ENCODE assay signal across 12 cellular contexts in genomic region chr17:40820228-40820838, GRCh38. TPM values are rescaled to one million over a fixed set of nuclear protein-coding genes. Genes with fewer than 3 reads are reported as not detected.
DNase-seq lines count a peak whose midpoint lies in the region; ATAC-seq and TF ChIP-seq lines count a peak whose summit lies in the region.
"Had no signal": no experiment of that assay in that cellular context is flagged by ENCODE, and none has a peak within 500 bp of the region (broad histone marks: within the 10 kb centered on the region; RNA-seq: fewer than 3 reads in every experiment).

No MANE protein-coding gene starts in this region.

- H3K4me1 ChIP-seq in Caco-2 (peaks cover 8% of the 10 kb centered on the region), adipocyte (ENCODE audit: control insufficient read depth, insufficient read depth, low read length) (peaks cover 27% of the 10 kb centered on the region), left lung (peaks cover 0 to 8% of the 10 kb centered on the region in 2 donors), trophoblast cell (ENCODE audit: control insufficient read depth in 1 of 2, insufficient read depth in 2 of 2, low read length in 2 of 2) (no peaks in the 10 kb centered on the region)

- peak overlapping the region; percentile 92 for H3K4me2 ChIP-seq in neural cell (ENCODE audit: low read length)
- no peak overlapping the region for H3K4me2 ChIP-seq in trophoblast cell (ENCODE audit: low read length)

- no peak overlapping the region for H2BK120ac ChIP-seq in trophoblast cell (ENCODE audit: insufficient read depth, low read length, poor library complexity)

- intact Hi-C loops in Caco-2 (cut with micrococcal nuclease; ENCODE audit: unreplicated experiment) = no loop called here
- intact Hi-C loops in left lung (cut with DNase I) = no loop called here

- peaks cover 12% of the 10 kb centered on the region for H3K36me3 Mint-ChIP-seq in Caco-2 (ENCODE audit: insufficient read depth, unreplicated experiment)

- no peaks in the 10 kb centered on the region for H3F3A ChIP-seq in neural cell (ENCODE audit: insufficient read depth, low read length, poor library complexity, severe bottlenecking)

- H3K4me3 Mint-ChIP-seq in Caco-2 (ENCODE audit: unreplicated experiment) = peak overlapping the region; percentile 83

- H3K9me3 ChIP-seq in Caco-2 = no peaks in the 10 kb centered on the region
- no peaks in the 10 kb centered on the region for H3K9me3 ChIP-seq in adipocyte (ENCODE audit: control insufficient read depth, low read length)
- H3K9me3 ChIP-seq in neural cell (ENCODE audit: low read length) = no peaks in the 10 kb centered on the region
- H3K9me3 ChIP-seq in left lung = no peaks in the 10 kb centered on the region
- H3K9me3 ChIP-seq in trophoblast cell (ENCODE audit: insufficient read depth, low read depth, low read length) = peaks cover 1% of the 10 kb centered on the region

- H3K79me1 ChIP-seq in trophoblast cell (ENCODE audit: low read length) = peaks cover 3% of the 10 kb centered on the region

- ATAC-seq in left lung = no peak

- no peak overlapping the region for H3K18ac ChIP-seq in trophoblast cell (ENCODE audit: low read length)

- no peak overlapping the region for H2BK5ac ChIP-seq in trophoblast cell (ENCODE audit: low read depth, low read length, poor library complexity)

- H3K79me2 ChIP-seq in neural cell (replicated peaks; ENCODE audit: insufficient read depth, low read length) = peaks cover 6% of the 10 kb centered on the region
- peaks cover 2% of the 10 kb centered on the region for H3K79me2 ChIP-seq in trophoblast cell (ENCODE audit: control insufficient read depth, insufficient read depth, low read length, poor library complexity)

- POLR2A ChIA-PET in Caco-2 (lab: Charles Lee) = no interaction called here

- no peaks in the 10 kb centered on the region for H4K20me1 ChIP-seq in neural cell (ENCODE audit: insufficient read depth)

- H3K27ac ChIP-seq in neural cell (ENCODE audit: low read length) (no peak overlapping the region), left lung (no peak overlapping the region), trophoblast cell (ENCODE audit: low read depth, low read length) (no peak overlapping the region)
- H3K27ac ChIP-seq: VCaP had no signal

- H4K8ac ChIP-seq in trophoblast cell (ENCODE audit: low read depth, low read length) = no peak overlapping the region

- H3K4me3 ChIP-seq in Caco-2 (ENCODE audit: low read depth, low read length) = no peak overlapping the region
- H3K4me3 ChIP-seq in Jurkat, Clone E6-1 (ENCODE audit: low read length) = peak overlapping the region; percentile 87
- peak overlapping the region; percentile 96 for H3K4me3 ChIP-seq in adipocyte (ENCODE audit: low read length)
- H3K4me3 ChIP-seq in neural cell (ENCODE audit: low read length) = peak overlapping the region; percentile 78
- H3K4me3 ChIP-seq in left lung = no peak overlapping the region
- H3K4me3 ChIP-seq in trophoblast cell (ENCODE audit: low read depth, low read length) = no peak overlapping the region

- H2AK5ac ChIP-seq in trophoblast cell (ENCODE audit: low read length) = no peak overlapping the region

- no peak overlapping the region for H3K4ac ChIP-seq in trophoblast cell (ENCODE audit: low read depth, low read length)

- TF ChIP-seq CTCF in Caco-2 (IDR thresholded peaks at IDR 0.05; ENCODE audit: insufficient read depth in 1 of 2, low read depth in 1 of 2, low read length in 1 of 2, severe bottlenecking in 1 of 2, unreplicated experiment in 1 of 2) (no peak), neural cell (IDR thresholded peaks at IDR 0.05; ENCODE audit: poor library complexity, severe bottlenecking) (no peak), left lung (IDR thresholded peaks at IDR 0.05) (no peak)

- no peaks in the 10 kb centered on the region for H3K9me3 Mint-ChIP-seq in Caco-2 (ENCODE audit: unreplicated experiment)

- DNase-seq in Caco-2 (no peak), adipocyte (ENCODE audit: low read depth) (no peak), left lung (no peak), trophoblast cell (no peak)
- no peak for DNase-seq in Jurkat, Clone E6-1 (ENCODE audit: low read depth, low spot score)
- no peak for DNase-seq in activated effector memory CD4-positive, alpha-beta T cell treated with anti-CD3 and anti-CD28 coated beads, Interleukin-2, amount 50 U/mL, for 16 hours
- DNase-seq: EL, NCI-H1436 had no signal

- CTCF ChIA-PET in Caco-2 (lab: Charles Lee) = interaction anchor here (0.9 kb wide), 1 partner anchor 842 kb away, joined by 4 read pairs; no protein-coding TSS in a partner anchor

- H2AFZ ChIP-seq in neural cell (ENCODE audit: low read depth, low read length) = no peak overlapping the region
- H2AFZ ChIP-seq in trophoblast cell (ENCODE audit: insufficient read depth, low read length, poor library complexity) = no peak overlapping the region

- H3K27me3 ChIP-seq in Caco-2 (replicated peaks; ENCODE audit: control insufficient read depth, insufficient read depth, low read length) = no peaks in the 10 kb centered on the region
- no peaks in the 10 kb centered on the region for H3K27me3 ChIP-seq in adipocyte (replicated peaks; ENCODE audit: control insufficient read depth, insufficient read depth, low read length)
- no peaks in the 10 kb centered on the region for H3K27me3 ChIP-seq in neural cell (ENCODE audit: insufficient read depth, low read depth, low read length)
- peaks cover 0 to 5% of the 10 kb centered on the region in 2 donors for H3K27me3 ChIP-seq in left lung
- H3K27me3 ChIP-seq in trophoblast cell (ENCODE audit: insufficient read depth, low read length) = no peaks in the 10 kb centered on the region

- TF ChIP-seq EP300 in neural cell (conservative IDR thresholded peaks at IDR 0.05; ENCODE audit: poor library complexity, severe bottlenecking) = no peak

- no peak overlapping the region for H4K91ac ChIP-seq in trophoblast cell (ENCODE audit: low read depth, low read length)

- no TSS peak for BruUV-seq in Caco-2 (replicated peaks; lab: Mats Ljungman, UMichigan)

- no peak overlapping the region for H3K23ac ChIP-seq in trophoblast cell (ENCODE audit: low read length)

- no peak for TF ChIP-seq RAD21 in neural cell (conservative IDR thresholded peaks at IDR 0.05)

- H2BK12ac ChIP-seq in trophoblast cell (ENCODE audit: low read length) = no peak overlapping the region

- H3K4me1 Mint-ChIP-seq in Caco-2 (ENCODE audit: low read depth, unreplicated experiment) = peaks cover 8% of the 10 kb centered on the region

- no peaks in the 10 kb centered on the region for H3K27me3 Mint-ChIP-seq in Caco-2 (ENCODE audit: insufficient read depth, unreplicated experiment)

- no peak overlapping the region for H3K14ac ChIP-seq in trophoblast cell (ENCODE audit: low read length)

- peaks cover 3% of the 10 kb centered on the region for H3K36me3 ChIP-seq in Caco-2 (ENCODE audit: control insufficient read depth, insufficient read depth, low read length)
- H3K36me3 ChIP-seq in adipocyte (ENCODE audit: control insufficient read depth, insufficient read depth, low read length, severe bottlenecking) = peaks cover 13% of the 10 kb centered on the region
- no peaks in the 10 kb centered on the region for H3K36me3 ChIP-seq in neural cell (ENCODE audit: insufficient read depth, low read length)
- H3K36me3 ChIP-seq in left lung = peaks cover 0 to 11% of the 10 kb centered on the region in 2 donors
- peaks cover 0 to 9% of the 10 kb centered on the region in 2 experiments for H3K36me3 ChIP-seq in trophoblast cell (ENCODE audit: control insufficient read depth in 1 of 2, insufficient read depth in 2 of 2, low read length in 2 of 2)

- no peaks in the 10 kb centered on the region for H3K9me2 ChIP-seq in neural cell (ENCODE audit: insufficient read depth, low read length)

- no peak overlapping the region for H4K12ac ChIP-seq in trophoblast cell (ENCODE audit: low read depth, low read length)

- WGBS in trophoblast cell (ENCODE audit: extremely low coverage, insufficient coverage, insufficient read length) = no CpG with 5 or more reads among the region's 9 CpGs

- no peak overlapping the region for H3K27ac Mint-ChIP-seq in Caco-2 (ENCODE audit: unreplicated experiment)

- peak overlapping the region; percentile 94 for H3K9ac ChIP-seq in adipocyte (ENCODE audit: low read length)
- no peak overlapping the region for H3K9ac ChIP-seq in neural cell (ENCODE audit: low read length)
- H3K9ac ChIP-seq in trophoblast cell (ENCODE audit: low read length) = no peak overlapping the region

TF ChIP-seq in neural cell, 6 proteins besides CTCF, POLR2A, EP300 and RAD21 (continues in another document):
- TF ChIP-seq EZH2 (IDR thresholded peaks at IDR 0.05; ENCODE audit: borderline replicate concordance, insufficient read depth, low read length, poor library complexity, severe bottlenecking) = no peak
- TF ChIP-seq POLR2AphosphoS5 (IDR thresholded peaks at IDR 0.05) = no peak

RNA-seq across cellular contexts. Expression of gene KRT10, which starts 2.1 kb away (rescaled TPM):
- 48.3 and 48.6 TPM in 2 replicates for total RNA-seq in Caco-2 (2022)
- polyA plus RNA-seq in Jurkat, Clone E6-1 (2012; ENCODE audit: insufficient read depth, insufficient read length) = 39.8 TPM
- polyA plus RNA-seq in neural cell = 42.8 and 54.2 TPM in 2 replicates
- polyA minus RNA-seq in neural cell = 5.1 and 12.4 TPM in 2 replicates
- 10 to 100 TPM; 42.0 to 43.2 TPM for total RNA-seq in left lung
- 41.4 and 42.2 TPM in 2 replicates for polyA plus RNA-seq in trophoblast cell (2013)

RNA-seq across cellular contexts. Expression of gene KRT28, which starts 20.6 kb away (rescaled TPM):
- total RNA-seq in Caco-2 (2022) (not detected in 2 replicates), left lung (not detected)
- polyA plus RNA-seq in Jurkat, Clone E6-1 (2012; ENCODE audit: insufficient read depth, insufficient read length) = not detected
- not detected in 2 replicates for polyA plus RNA-seq in neural cell
- not detected in 2 replicates for polyA minus RNA-seq in neural cell
- polyA plus RNA-seq in trophoblast cell (2013) = not detected in 2 replicates
- total RNA-seq: bronchial epithelial cell, lung microvascular endothelial cell had no signal

RNA-seq across cellular contexts. Expression of gene KRT27, which starts 38.0 kb away (rescaled TPM):
- total RNA-seq in Caco-2 (2022) = not detected in 2 replicates
- polyA plus RNA-seq in Jurkat, Clone E6-1 (2012; ENCODE audit: insufficient read depth, insufficient read length) = not detected
- polyA plus RNA-seq in neural cell = not detected in 2 replicates
- not detected in 2 replicates for polyA minus RNA-seq in neural cell
- under 1 TPM; 0.44 to 0.55 TPM for total RNA-seq in left lung
- polyA plus RNA-seq in trophoblast cell (2013) = not detected in 2 replicates
- total RNA-seq: bronchial epithelial cell, lung microvascular endothelial cell had no signal

RNA-seq across cellular contexts. Expression of gene KRT12, which starts 46.7 kb away (rescaled TPM):
- total RNA-seq in Caco-2 (2022) (not detected in 2 replicates), left lung (not detected)
- polyA plus RNA-seq in Jurkat, Clone E6-1 (2012; ENCODE audit: insufficient read depth, insufficient read length) = not detected
- not detected in 2 replicates for polyA plus RNA-seq in neural cell
- not detected in 2 replicates for polyA minus RNA-seq in neural cell
- polyA plus RNA-seq in trophoblast cell (2013) = not detected in 2 replicates
- total RNA-seq: bronchial epithelial cell, lung microvascular endothelial cell had no signal

RNA-seq across cellular contexts. Expression of gene KRT26, which starts 48.3 kb away (rescaled TPM):
- total RNA-seq in Caco-2 (2022) (not detected in 2 replicates), left lung (not detected)
- not detected for polyA plus RNA-seq in Jurkat, Clone E6-1 (2012; ENCODE audit: insufficient read depth, insufficient read length)
- polyA plus RNA-seq in neural cell = not detected in 2 replicates
- not detected in 2 replicates for polyA minus RNA-seq in neural cell
- polyA plus RNA-seq in trophoblast cell (2013) = not detected in 2 replicates
- total RNA-seq: bronchial epithelial cell, lung microvascular endothelial cell had no signal

Comparison
In these comparisons a context has a peak if more than half of its experiments do, and no peak if none do; other contexts are left out.
1. H3K4me3 ChIP-seq: peak in Jurkat, Clone E6-1 (single experiment), adipocyte (single experiment) and neural cell (single experiment); none in Caco-2 (single experiment), left lung (0 of 2) and trophoblast cell (single experiment).